Comparison of ENCODE assay signal across 19 cellular contexts in genomic region chr20:24147961-24148360, GRCh38.
DNase-seq lines count a peak whose midpoint lies in the region; ATAC-seq, FAIRE-seq and TF ChIP-seq lines count a peak whose summit lies in the region.
"Had no signal": no experiment of that assay in that cellular context is flagged by ENCODE, and none has a peak within 500 bp of the region (broad histone marks: within the 10 kb centered on the region; RNA-seq: fewer than 3 reads in every experiment).

No MANE protein-coding gene starts in this region.

- FAIRE-seq in astrocyte (lab: Jason Lieb, UNC): no peak
- FAIRE-seq: D721Med, G401.6 had no signal

- no peak overlapping the region for H3K4me3 Mint-ChIP-seq in astrocyte (ENCODE audit: unreplicated experiment)
- H3K4me3 Mint-ChIP-seq in stimulated activated memory B cell treated with anti-CD40 and anti-IgM and Interleukin-4, amounts not matched to agents 10 μg/mL and 1 μg/mL and 100 μg/mL, for 72 hours: no peak overlapping the region
- H3K4me3 Mint-ChIP-seq: CD8-positive, alpha-beta T cell had no signal

- peaks cover 29% of the 10 kb centered on the region for H3K27me3 Mint-ChIP-seq in astrocyte (ENCODE audit: low read depth, unreplicated experiment)
- peaks cover 18% of the 10 kb centered on the region for H3K27me3 Mint-ChIP-seq in stimulated activated memory B cell treated with anti-CD40 and anti-IgM and Interleukin-4, amounts not matched to agents 10 μg/mL and 1 μg/mL and 100 μg/mL, for 72 hours

- H3K27ac ChIP-seq in DND-41 (ENCODE audit: low read length) (peak overlapping the region; percentile 87), HL-60 (replicated peaks) (peak overlapping the region; percentile 83), astrocyte (ENCODE audit: low read depth, low read length) (no peak overlapping the region), osteoblast (ENCODE audit: low read depth, low read length) (no peak overlapping the region)
- H3K27ac ChIP-seq: RWPE1 had no signal

- TF ChIP-seq CTCF in DND-41 (IDR thresholded peaks at IDR 0.05; ENCODE audit: borderline replicate concordance, extremely low read depth, low read length, poor library complexity, severe bottlenecking) (no peak), HL-60 (IDR thresholded peaks at IDR 0.05; ENCODE audit: insufficient read depth, low read length) (no peak), astrocyte (IDR thresholded peaks at IDR 0.05; ENCODE audit: insufficient read depth, low read depth, low read length) (no peak), osteoblast (IDR thresholded peaks at IDR 0.05; ENCODE audit: extremely low read depth, low read depth, low read length) (no peak)

- H3K36me3 ChIP-seq in DND-41 (ENCODE audit: insufficient read depth, low read length) (no peaks in the 10 kb centered on the region), astrocyte (ENCODE audit: insufficient read depth, low read length) (no peaks in the 10 kb centered on the region), osteoblast (ENCODE audit: insufficient read depth, low read length) (no peaks in the 10 kb centered on the region)
- H3K36me3 ChIP-seq: BE2C had no signal

- peaks cover 9% of the 10 kb centered on the region for H3K9me3 Mint-ChIP-seq in astrocyte (ENCODE audit: unreplicated experiment)
- peaks cover 9% of the 10 kb centered on the region for H3K9me3 Mint-ChIP-seq in stimulated activated memory B cell treated with anti-CD40 and anti-IgM and Interleukin-4, amounts not matched to agents 10 μg/mL and 1 μg/mL and 100 μg/mL, for 72 hours

- H2AFZ ChIP-seq in DND-41 (ENCODE audit: low read depth, low read length) (no peak overlapping the region; the same call in 1 of the 2 replicates), astrocyte (ENCODE audit: low read depth, low read length) (no peak overlapping the region), osteoblast (ENCODE audit: low read length) (no peak overlapping the region)

- DNase-seq in DND-41: no peak
- DNase-seq in HL-60 (ENCODE audit: low read depth in 1 of 2, low spot score in 1 of 2): no peak
- no peak for DNase-seq in astrocyte (ENCODE audit: low read depth)
- peak; percentile 41 for DNase-seq in osteoblast (ENCODE audit: insufficient read length, low spot score, missing footprints)
- no peak for DNase-seq in cortex of kidney (lab: John Stamatoyannopoulos, UW)
- no peak for DNase-seq in activated CD4-positive, alpha-beta T cell treated with anti-CD3 and anti-CD28 coated beads, Interleukin-2, amount 50 U/mL, for 4 hours
- DNase-seq: BE2C, DMS79 treated with DMSO at 0.1 percent for 48 hours, GOT3, NCI-H1417, NCI-H1930, NCI-H2171, NCI-H446, PC-3 had no signal

- H3K4me2 ChIP-seq in DND-41 (ENCODE audit: insufficient read depth, low read length): no peak overlapping the region
- no peak overlapping the region for H3K4me2 ChIP-seq in astrocyte (ENCODE audit: low read length)
- H3K4me2 ChIP-seq in osteoblast (ENCODE audit: insufficient read depth, low read length): no peak overlapping the region

- no peak for ATAC-seq in DND-41 (ENCODE audit: insufficient read depth, low read depth)
- no peak for ATAC-seq in stimulated activated memory B cell treated with anti-CD40 and anti-IgM and Interleukin-4, amounts not matched to agents 10 μg/mL and 1 μg/mL and 100 μg/mL, for 72 hours
- ATAC-seq: CD8-positive, alpha-beta T cell; PC-3 had no signal

- H3K79me2 ChIP-seq in DND-41 (ENCODE audit: insufficient read depth, low read length) (no peaks in the 10 kb centered on the region), astrocyte (ENCODE audit: insufficient read depth, low read length) (no peaks in the 10 kb centered on the region), osteoblast (ENCODE audit: insufficient read depth, low read length) (no peaks in the 10 kb centered on the region)

- H3K4me3 ChIP-seq in DND-41 (ENCODE audit: low read depth in 1 of 2, low read length in 2 of 2): no peak overlapping the region
- H3K4me3 ChIP-seq in HL-60 (replicated peaks; ENCODE audit: insufficient read depth, low read length): no peak overlapping the region
- no peak overlapping the region for H3K4me3 ChIP-seq in astrocyte (ENCODE audit: insufficient read depth, low read depth, low read length)
- H3K4me3 ChIP-seq in osteoblast (ENCODE audit: insufficient read depth, low read length): no peak overlapping the region

- H3K27me3 ChIP-seq in DND-41 (ENCODE audit: insufficient read depth, low read length, poor library complexity): no peaks in the 10 kb centered on the region
- H3K27me3 ChIP-seq in HL-60 (ENCODE audit: insufficient read depth, poor library complexity, severe bottlenecking): no peaks in the 10 kb centered on the region
- H3K27me3 ChIP-seq in astrocyte (ENCODE audit: insufficient read depth, low read length): no peaks in the 10 kb centered on the region
- no peaks in the 10 kb centered on the region for H3K27me3 ChIP-seq in osteoblast (ENCODE audit: insufficient read depth, low read length)
- H3K27me3 ChIP-seq: BE2C had no signal

- peaks cover 21% of the 10 kb centered on the region for H3K4me1 Mint-ChIP-seq in astrocyte (ENCODE audit: low read depth, unreplicated experiment)
- no peaks in the 10 kb centered on the region for H3K4me1 Mint-ChIP-seq in stimulated activated memory B cell treated with anti-CD40 and anti-IgM and Interleukin-4, amounts not matched to agents 10 μg/mL and 1 μg/mL and 100 μg/mL, for 72 hours

- H4K20me1 ChIP-seq in DND-41 (ENCODE audit: insufficient read depth, low read length) (no peaks in the 10 kb centered on the region), astrocyte (ENCODE audit: insufficient read depth, low read length) (no peaks in the 10 kb centered on the region), osteoblast (ENCODE audit: insufficient read depth, low read length) (no peaks in the 10 kb centered on the region)

- no peaks in the 10 kb centered on the region for H3K36me3 Mint-ChIP-seq in astrocyte (ENCODE audit: low read depth, unreplicated experiment)
- H3K36me3 Mint-ChIP-seq in stimulated activated memory B cell treated with anti-CD40 and anti-IgM and Interleukin-4, amounts not matched to agents 10 μg/mL and 1 μg/mL and 100 μg/mL, for 72 hours: no peaks in the 10 kb centered on the region
- H3K36me3 Mint-ChIP-seq: CD8-positive, alpha-beta T cell had no signal

- peaks cover 32% of the 10 kb centered on the region for H3K9me3 ChIP-seq in DND-41 (ENCODE audit: insufficient read depth, low read length, severe bottlenecking)
- H3K9me3 ChIP-seq in astrocyte (ENCODE audit: insufficient read depth, low read depth, low read length): no peaks in the 10 kb centered on the region
- no peaks in the 10 kb centered on the region for H3K9me3 ChIP-seq in osteoblast (ENCODE audit: low read depth, low read length)
- H3K9me3 ChIP-seq: BE2C had no signal

- peak overlapping the region; percentile 72 for H3K27ac Mint-ChIP-seq in astrocyte (ENCODE audit: unreplicated experiment)
- H3K27ac Mint-ChIP-seq in stimulated activated memory B cell treated with anti-CD40 and anti-IgM and Interleukin-4, amounts not matched to agents 10 μg/mL and 1 μg/mL and 100 μg/mL, for 72 hours: no peak overlapping the region
- H3K27ac Mint-ChIP-seq: CD8-positive, alpha-beta T cell had no signal

- H3K9ac ChIP-seq in DND-41 (ENCODE audit: low read depth, low read length) (peak overlapping the region; percentile 18; the same call in 1 of the 2 replicates), astrocyte (ENCODE audit: low read length) (no peak overlapping the region)

- H3K4me1 ChIP-seq in DND-41 (ENCODE audit: insufficient read depth, low read length): peaks cover 24% of the 10 kb centered on the region
- H3K4me1 ChIP-seq in astrocyte (ENCODE audit: insufficient read depth, low read length): peaks cover 4% of the 10 kb centered on the region
- H3K4me1 ChIP-seq in osteoblast (ENCODE audit: insufficient read depth, low read length): peaks cover 6% of the 10 kb centered on the region
- H3K4me1 ChIP-seq: BE2C had no signal

Comparison
In these comparisons a context has a peak if more than half of its experiments do, and no peak if none do; other contexts are left out.
1. H3K27ac ChIP-seq: peak in DND-41 (single experiment) and HL-60 (single experiment); none in astrocyte (single experiment) and osteoblast (single experiment).